Comparison of ENCODE assay signal across 1 cellular context in the genomic region with DNA sequence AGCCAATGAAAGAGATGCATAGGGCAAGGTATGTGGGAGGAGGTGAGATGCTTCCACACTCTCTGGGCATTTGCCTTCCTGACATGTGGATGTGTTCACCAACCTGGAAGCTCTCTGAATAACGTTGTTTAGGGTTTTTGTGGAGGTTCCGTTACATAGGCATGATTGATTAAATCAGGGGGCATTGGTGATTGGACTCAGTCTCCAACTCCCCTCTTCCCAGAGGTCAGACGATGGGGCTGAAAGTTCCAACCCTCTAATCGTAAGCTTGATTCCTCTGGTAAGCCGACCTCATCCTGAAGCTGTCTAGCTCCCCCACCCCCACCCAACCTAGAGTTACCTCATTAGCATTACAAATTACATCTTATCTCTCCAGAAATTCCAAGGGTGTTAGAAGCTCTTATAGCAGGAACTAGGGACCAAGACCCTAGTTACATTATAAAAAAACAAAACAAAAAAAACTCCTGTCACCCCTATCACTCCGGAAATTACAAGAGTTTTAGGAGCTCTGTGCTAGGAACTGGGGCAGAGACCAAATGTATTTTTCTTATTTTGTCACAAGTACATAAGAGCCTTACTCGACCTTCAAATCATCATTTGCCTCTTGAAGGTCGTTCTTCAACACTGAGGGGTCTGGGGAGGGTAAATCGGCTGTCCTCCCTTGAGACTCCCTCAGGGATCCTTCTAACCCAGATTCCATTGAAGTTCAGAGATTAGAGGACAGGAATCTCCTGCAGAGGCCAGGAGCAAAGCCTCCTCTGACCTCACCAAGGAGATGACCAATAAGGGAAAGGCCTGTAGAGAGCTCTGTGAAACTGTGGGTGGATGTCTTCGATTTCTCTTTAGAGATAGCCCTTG.
TF ChIP-seq lines count a peak whose summit lies in the region.

No MANE protein-coding gene starts in this region.

TF ChIP-seq in endothelial cell of umbilical vein, 7 proteins besides CTCF, POLR2A, EP300 and RAD21 (continued from another document):
- TF ChIP-seq MYC (IDR thresholded peaks at IDR 0.05; ENCODE audit: low read depth, low read length) (no peak), EZH2 (IDR thresholded peaks at IDR 0.05; ENCODE audit: borderline replicate concordance, low read depth, low read length, severe bottlenecking) (no peak), GATA2 (IDR thresholded peaks at IDR 0.05; ENCODE audit: insufficient read depth, insufficient read length, low read depth, low read length) (no peak), FOS (IDR thresholded peaks at IDR 0.05; ENCODE audit: borderline replicate concordance, insufficient read depth, low read length) (no peak)
